Comparison of ENCODE assay signal across 8 cellular contexts in genomic region chr13:79522583-79522982, GRCh38. TPM values are rescaled to one million over a fixed set of nuclear protein-coding genes. Genes with fewer than 3 reads are reported as not detected.
A peak's percentile ranks its signal among the peaks of the same experiment; 100 is the strongest.
DNase-seq lines count a peak whose midpoint lies in the region; ATAC-seq and TF ChIP-seq lines count a peak whose summit lies in the region.

No MANE protein-coding gene starts in this region.

- H3K9me3 ChIP-seq in mammary epithelial cell (replicated peaks; ENCODE audit: insufficient read depth, low read length) (no peaks in the 10 kb centered on the region), neuronal stem cell (replicated peaks in 1 of 2; ENCODE audit: control insufficient read depth in 2 of 2, insufficient read depth in 1 of 2, low read depth in 1 of 2, low read length in 2 of 2) (no peaks in the 10 kb centered on the region)

- H3K4me2 ChIP-seq in mammary epithelial cell (ENCODE audit: insufficient read depth, low read depth, low read length) (no peak overlapping the region), neuronal stem cell (ENCODE audit: insufficient read depth, low read length, poor library complexity, severe bottlenecking) (no peak overlapping the region)

- H3K36me3 ChIP-seq in mammary epithelial cell (ENCODE audit: insufficient read depth, low read length) (peaks cover 8% of the 10 kb centered on the region), neuronal stem cell (replicated peaks in 1 of 2; ENCODE audit: control insufficient read depth in 2 of 2, insufficient read depth in 2 of 2, low read length in 2 of 2) (peaks cover 1 to 34% of the 10 kb centered on the region in 2 donors)

- H4K8ac ChIP-seq in neuronal stem cell (ENCODE audit: low read depth, low read length): no peak overlapping the region

- no peak overlapping the region for H3K18ac ChIP-seq in neuronal stem cell (ENCODE audit: low read length)

- no peak overlapping the region for H2BK15ac ChIP-seq in neuronal stem cell (ENCODE audit: low read length)

- ATAC-seq in GM21447 (IDR thresholded peaks at IDR 0.05; ENCODE audit: unreplicated experiment) (peak; percentile 92), HG03565 (IDR thresholded peaks at IDR 0.05; ENCODE audit: unreplicated experiment) (peak; percentile 98)

- H4K20me1 ChIP-seq in mammary epithelial cell (ENCODE audit: insufficient read depth, low read length): no peaks in the 10 kb centered on the region

- no peak overlapping the region for H2BK5ac ChIP-seq in neuronal stem cell (ENCODE audit: low read length)

- TSS peak; percentile 22 for BruUV-seq in mammary epithelial cell (replicated peaks; lab: Mats Ljungman, UMichigan)

- H2AFZ ChIP-seq in mammary epithelial cell (ENCODE audit: low read depth, low read length) (no peak overlapping the region), neuronal stem cell (ENCODE audit: low read length) (no peak overlapping the region)

- H3K27ac ChIP-seq in mammary epithelial cell (ENCODE audit: insufficient read depth, low read depth, low read length) (no peak overlapping the region), neuronal stem cell (replicated peaks; ENCODE audit: low read length) (no peak overlapping the region)

- CTCF ChIA-PET in mammary epithelial cell (lab: Charles Lee; ENCODE audit: low non-redundant PET): no interaction called here

- H3K27me3 ChIP-seq in mammary epithelial cell (ENCODE audit: insufficient read depth, low read length) (no peaks in the 10 kb centered on the region), neuronal stem cell (ENCODE audit: control insufficient read depth in 3 of 3, insufficient read depth in 3 of 3, low read depth in 1 of 3, low read length in 3 of 3) (no peaks in the 10 kb centered on the region)

- no peak overlapping the region for H2BK12ac ChIP-seq in neuronal stem cell (ENCODE audit: low read length)

- no peak overlapping the region for H2AK5ac ChIP-seq in neuronal stem cell (ENCODE audit: low read depth, low read length)

- intact Hi-C loops in mammary epithelial cell (cut with micrococcal nuclease): no loop called here

- no peak overlapping the region for H2BK120ac ChIP-seq in neuronal stem cell (ENCODE audit: low read depth, low read length)

- H3K79me2 ChIP-seq in mammary epithelial cell (ENCODE audit: insufficient read depth, low read length): peaks cover 69% of the 10 kb centered on the region

- dilution Hi-C loops in mammary epithelial cell (cut with HindIII; ENCODE audit: low sequenced_read_pairs): no loop called here

- H3K9ac ChIP-seq in mammary epithelial cell (ENCODE audit: insufficient read depth, low read length) (no peak overlapping the region), neuronal stem cell (ENCODE audit: low read depth, low read length, poor library complexity) (no peak overlapping the region)

- no peak overlapping the region for H3K4ac ChIP-seq in neuronal stem cell (ENCODE audit: low read length)

- TF ChIP-seq CTCF in GM13976 (IDR thresholded peaks at IDR 0.05; ENCODE audit: borderline replicate concordance, control extremely low read depth, extremely low read depth, insufficient read depth, missing control alignments) (no peak), mammary epithelial cell (conservative IDR thresholded peaks at IDR 0.05 in 1 of 2, IDR thresholded peaks at IDR 0.05 in 1 of 2; ENCODE audit: extremely low read depth in 1 of 2, insufficient read depth in 1 of 2, low read depth in 1 of 2, low read length in 2 of 2) (no peak)

- H3K4me3 ChIP-seq in mammary epithelial cell (replicated peaks in 1 of 3; ENCODE audit: insufficient read depth in 1 of 3, low read depth in 2 of 3, low read length in 3 of 3) (no peak overlapping the region), neuronal stem cell (ENCODE audit: low read length in 2 of 2) (no peak overlapping the region)

- no peak overlapping the region for H3K14ac ChIP-seq in neuronal stem cell (ENCODE audit: low read length)

- H3K4me1 ChIP-seq in mammary epithelial cell (ENCODE audit: insufficient read depth, low read length): peaks cover 27% of the 10 kb centered on the region
- no peaks in the 10 kb centered on the region for H3K4me1 ChIP-seq in neuronal stem cell (ENCODE audit: control insufficient read depth in 2 of 2, insufficient read depth in 1 of 2, low read depth in 1 of 2, low read length in 2 of 2)

- in situ Hi-C loops in GM13976 (cut with MboI; ENCODE audit: low sequenced_read_pairs, unreplicated experiment) (no loop called here), mammary epithelial cell (cut with MboI; ENCODE audit: low sequenced_read_pairs in 2 of 2) (no loop called here)

- H3K23ac ChIP-seq in neuronal stem cell (ENCODE audit: low read depth, low read length, poor library complexity): no peak overlapping the region

- H4K91ac ChIP-seq in neuronal stem cell (ENCODE audit: low read depth, low read length, poor library complexity): no peak overlapping the region

- peak; percentile 52 for DNase-seq in GM13976 (ENCODE audit: low spot score)
- peak; percentile 55 for DNase-seq in mammary epithelial cell
- no peak for DNase-seq in NCI-H1105 (lab: John Stamatoyannopoulos, UW)
- no peak for DNase-seq in NCI-H1694 treated with DMSO at 0.1 percent for 48 hours (lab: John Stamatoyannopoulos, UW)
- no peak for DNase-seq in neuronal stem cell (ENCODE audit: low spot score)
- DNase-seq in iPS-NIHi11 (ENCODE audit: low spot score): no peak

- H3K79me1 ChIP-seq in neuronal stem cell (ENCODE audit: low read depth, low read length): no peaks in the 10 kb centered on the region

RNA-seq across cellular contexts. Expression of gene NDFIP2, which starts 41.6 kb away (rescaled TPM):
- 100 to 1,000 TPM; 120 TPM for total RNA-seq in mammary epithelial cell
- 55.2 TPM for polyA plus RNA-seq in mammary epithelial cell
- polyA minus RNA-seq in mammary epithelial cell: 103 TPM
- polyA plus RNA-seq in neuronal stem cell (2013, experiment 1 of 2): 11.0 TPM
- 11.2 TPM for polyA plus RNA-seq in neuronal stem cell (2013, experiment 2 of 2)

Comparison
In these comparisons a context has a peak if more than half of its experiments do, and no peak if none do; other contexts are left out.
1. DNase-seq: peak in GM13976 (single experiment) and mammary epithelial cell (single experiment); none in NCI-H1105 (single experiment), NCI-H1694 treated with DMSO at 0.1 percent for 48 hours (single experiment), neuronal stem cell (single experiment) and iPS-NIHi11 (single experiment).